ENCODE assay signal across 10 cellular contexts in the genomic region with DNA sequence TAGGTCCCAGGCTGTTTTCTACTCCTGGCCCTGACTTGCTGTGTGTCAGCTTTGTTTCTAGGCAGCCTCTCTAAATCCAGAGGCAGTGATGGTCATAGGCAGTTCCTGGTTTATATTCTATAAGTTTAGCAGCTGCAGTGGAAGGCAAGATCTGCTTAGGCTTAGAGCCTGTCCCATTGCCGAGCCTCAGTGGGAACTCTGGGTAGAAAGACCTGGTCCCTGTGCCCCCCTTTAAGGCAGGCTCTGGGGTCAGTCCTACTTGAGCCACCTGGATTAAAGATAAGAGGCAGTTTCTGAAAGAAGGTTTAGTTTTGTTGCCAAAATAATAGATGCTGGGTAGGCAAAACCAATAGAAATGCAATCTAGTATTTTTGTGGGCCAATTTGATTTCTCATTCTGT. TPM values are rescaled to one million over a fixed set of nuclear protein-coding genes. Genes with fewer than 3 reads are reported as not detected.
A peak's percentile ranks its signal among the peaks of the same experiment; 100 is the strongest.
DNase-seq lines count a peak whose midpoint lies in the region; ATAC-seq and TF ChIP-seq lines count a peak whose summit lies in the region.
"Had no signal": no experiment of that assay in that cellular context is flagged by ENCODE, and none has a peak within 500 bp of the region (broad histone marks: within the 10 kb centered on the region; RNA-seq: fewer than 3 reads in every experiment).

No MANE protein-coding gene starts in this region.

- H3K27ac ChIP-seq in heart left ventricle: peak overlapping the region; percentile 40 to 90 (median 72)
- H3K27ac ChIP-seq: VCaP had no signal

- no peak overlapping the region for H3K4me3 ChIP-seq in heart left ventricle
- H3K4me3 ChIP-seq: HAP-1 had no signal

- no peak overlapping the region for H3K4me3 Mint-ChIP-seq in T-helper 1 cell treated with Interleukin-12 subunit alpha and Interleukin-12 subunit beta and Interleukin-4 antibody, amounts not matched to agents 30 μg/mL and 1 μg/mL, for 36 hours
- peak overlapping the region; percentile 47 for H3K4me3 Mint-ChIP-seq in activated T-helper 2 cell treated with anti-CD3 and anti-CD28 coated beads, Interferon-gamma antibody, Interleukin-2, Interleukin-4, amounts not matched to agents 10 μg/mL and 5 μg/mL and 100 μg/mL, durations not matched to agents 14 hours and 24 hours and 36 hours (ENCODE audit: low read depth)
- peak overlapping the region; percentile 51 to 74 for H3K4me3 Mint-ChIP-seq in stimulated activated naive CD8-positive, alpha-beta T cell treated with anti-CD3 and anti-CD28 coated beads, Interleukin-15, amount 100 ng/mL, for 72 hours

- WGBS in heart left ventricle, 4 donors: 76 to 100% (median 86%) methylated on average over 1 of the region's 1 CpG

- peak overlapping the region; percentile 81 for H3K27ac Mint-ChIP-seq in T-helper 1 cell treated with Interleukin-12 subunit alpha and Interleukin-12 subunit beta and Interleukin-4 antibody, amounts not matched to agents 30 μg/mL and 1 μg/mL, for 36 hours
- peak overlapping the region; percentile 96 for H3K27ac Mint-ChIP-seq in activated T-helper 2 cell treated with anti-CD3 and anti-CD28 coated beads, Interferon-gamma antibody, Interleukin-2, Interleukin-4, amounts not matched to agents 10 μg/mL and 5 μg/mL and 100 μg/mL, durations not matched to agents 14 hours and 24 hours and 36 hours
- peak overlapping the region; percentile 89 to 97 for H3K27ac Mint-ChIP-seq in stimulated activated naive CD8-positive, alpha-beta T cell treated with anti-CD3 and anti-CD28 coated beads, Interleukin-15, amount 100 ng/mL, for 72 hours

- H3K4me1 Mint-ChIP-seq in T-helper 1 cell treated with Interleukin-12 subunit alpha and Interleukin-12 subunit beta and Interleukin-4 antibody, amounts not matched to agents 30 μg/mL and 1 μg/mL, for 36 hours (ENCODE audit: low read depth): peaks cover 27% of the 10 kb centered on the region
- H3K4me1 Mint-ChIP-seq in activated T-helper 2 cell treated with anti-CD3 and anti-CD28 coated beads, Interferon-gamma antibody, Interleukin-2, Interleukin-4, amounts not matched to agents 10 μg/mL and 5 μg/mL and 100 μg/mL, durations not matched to agents 14 hours and 24 hours and 36 hours (ENCODE audit: low read depth): peaks cover 37% of the 10 kb centered on the region
- peaks cover 33% of the 10 kb centered on the region for H3K4me1 Mint-ChIP-seq in stimulated activated naive CD8-positive, alpha-beta T cell treated with anti-CD3 and anti-CD28 coated beads, Interleukin-15, amount 100 ng/mL, for 72 hours

- no peaks in the 10 kb centered on the region for H3K27me3 ChIP-seq in heart left ventricle

- DNase-seq in T-helper 1 cell (no peak), heart left ventricle (no peak), NCI-H2029 treated with DMSO at 0.1 percent for 48 hours (lab: John Stamatoyannopoulos, UW) (no peak)
- DNase-seq in activated T-helper 2 cell treated with anti-CD3 and anti-CD28 coated beads, Interferon-gamma antibody, Interleukin-2, Interleukin-4, amounts not matched to agents 10 μg/mL and 5 μg/mL and 100 μg/mL, durations not matched to agents 14 hours and 24 hours and 36 hours (ENCODE audit: low spot score): no peak
- DNase-seq in stimulated activated naive CD8-positive, alpha-beta T cell treated with anti-CD3 and anti-CD28 coated beads, Interleukin-15, amount 100 ng/mL, for 72 hours: no peak
- no peak for DNase-seq in stimulated activated CD4-positive, alpha-beta T cell treated with anti-CD3 and anti-CD28 coated beads, Interleukin-15, amount 100 ng/mL, for 24 hours

- H3K9me3 Mint-ChIP-seq in T-helper 1 cell treated with Interleukin-12 subunit alpha and Interleukin-12 subunit beta and Interleukin-4 antibody, amounts not matched to agents 30 μg/mL and 1 μg/mL, for 36 hours: no peaks in the 10 kb centered on the region
- H3K9me3 Mint-ChIP-seq in activated T-helper 2 cell treated with anti-CD3 and anti-CD28 coated beads, Interferon-gamma antibody, Interleukin-2, Interleukin-4, amounts not matched to agents 10 μg/mL and 5 μg/mL and 100 μg/mL, durations not matched to agents 14 hours and 24 hours and 36 hours: no peaks in the 10 kb centered on the region
- H3K9me3 Mint-ChIP-seq in stimulated activated naive CD8-positive, alpha-beta T cell treated with anti-CD3 and anti-CD28 coated beads, Interleukin-15, amount 100 ng/mL, for 72 hours: no peaks in the 10 kb centered on the region

- peaks cover 0 to 17% (median 5%) of the 10 kb centered on the region in 12 donors for H3K4me1 ChIP-seq in heart left ventricle
- H3K4me1 ChIP-seq: HAP-1 had no signal

- H3K27me3 Mint-ChIP-seq in T-helper 1 cell treated with Interleukin-12 subunit alpha and Interleukin-12 subunit beta and Interleukin-4 antibody, amounts not matched to agents 30 μg/mL and 1 μg/mL, for 36 hours (ENCODE audit: low read depth): no peaks in the 10 kb centered on the region
- no peaks in the 10 kb centered on the region for H3K27me3 Mint-ChIP-seq in activated T-helper 2 cell treated with anti-CD3 and anti-CD28 coated beads, Interferon-gamma antibody, Interleukin-2, Interleukin-4, amounts not matched to agents 10 μg/mL and 5 μg/mL and 100 μg/mL, durations not matched to agents 14 hours and 24 hours and 36 hours (ENCODE audit: low read depth)
- H3K27me3 Mint-ChIP-seq in stimulated activated naive CD8-positive, alpha-beta T cell treated with anti-CD3 and anti-CD28 coated beads, Interleukin-15, amount 100 ng/mL, for 72 hours: no peaks in the 10 kb centered on the region

- no peak for TF ChIP-seq CTCF in heart left ventricle (IDR thresholded peaks at IDR 0.05)

- peaks cover 44% of the 10 kb centered on the region for H3K36me3 Mint-ChIP-seq in T-helper 1 cell treated with Interleukin-12 subunit alpha and Interleukin-12 subunit beta and Interleukin-4 antibody, amounts not matched to agents 30 μg/mL and 1 μg/mL, for 36 hours (ENCODE audit: low read depth)
- peaks cover 76% of the 10 kb centered on the region for H3K36me3 Mint-ChIP-seq in activated T-helper 2 cell treated with anti-CD3 and anti-CD28 coated beads, Interferon-gamma antibody, Interleukin-2, Interleukin-4, amounts not matched to agents 10 μg/mL and 5 μg/mL and 100 μg/mL, durations not matched to agents 14 hours and 24 hours and 36 hours (ENCODE audit: low read depth)

- intact Hi-C loops in activated T-helper 2 cell treated with anti-CD3 and anti-CD28 coated beads, Interferon-gamma antibody, Interleukin-2, Interleukin-4, amounts not matched to agents 10 μg/mL and 5 μg/mL and 100 μg/mL, durations not matched to agents 14 hours and 24 hours and 36 hours (cut with micrococcal nuclease): loop anchor here (1.0 to 5.0 kb wide), 3 partner anchors 13 to 717 kb away; a partner anchor contains a TSS
- intact Hi-C loops in heart left ventricle (cut with DNase I): no loop called here

- peaks cover 3 to 86% (median 76%) of the 10 kb centered on the region in 9 donors for H3K36me3 ChIP-seq in heart left ventricle

- no peak for TF ChIP-seq POLR2A in heart left ventricle (IDR thresholded peaks at IDR 0.05)

- no peaks in the 10 kb centered on the region for H3K9me3 ChIP-seq in heart left ventricle
- H3K9me3 ChIP-seq: HAP-1 had no signal

- ATAC-seq in heart left ventricle (peak; percentile 25 to 53 (median 46)), GM19328 (IDR thresholded peaks at IDR 0.05; ENCODE audit: unreplicated experiment) (no peak)
- no peak for ATAC-seq in stimulated activated naive CD8-positive, alpha-beta T cell treated with anti-CD3 and anti-CD28 coated beads, Interleukin-15, amount 100 ng/mL, for 72 hours

RNA-seq across cellular contexts. Expression of a gene that starts 13.6 kb away (rescaled TPM):
- total RNA-seq in activated T-helper 2 cell treated with anti-CD3 and anti-CD28 coated beads, Interferon-gamma antibody, Interleukin-2, Interleukin-4, amounts not matched to agents 10 μg/mL and 5 μg/mL and 100 μg/mL, durations not matched to agents 14 hours and 24 hours and 36 hours: 59.7 and 60.0 TPM in 2 replicates
- total RNA-seq in heart left ventricle: 100 to 1,000 TPM in 5 of 9 donors, 10 to 100 TPM in 4; 85.3 to 153 (median 106) TPM
- polyA plus RNA-seq in heart left ventricle: 10 to 100 TPM; 74.3 to 82.0 TPM

Comparison
In these comparisons a context has a peak if more than half of its experiments do, and no peak if none do; other contexts are left out.
1. ATAC-seq: peak in heart left ventricle (4 of 4); none in stimulated activated naive CD8-positive, alpha-beta T cell treated with anti-CD3 and anti-CD28 coated beads, Interleukin-15, amount 100 ng/mL, for 72 hours (single experiment) and GM19328 (single experiment).
2. Peak in every context shown above with its lines, with median percentiles within 50 percentile points of each other: H3K27ac Mint-ChIP-seq.